In the genomic region with DNA sequence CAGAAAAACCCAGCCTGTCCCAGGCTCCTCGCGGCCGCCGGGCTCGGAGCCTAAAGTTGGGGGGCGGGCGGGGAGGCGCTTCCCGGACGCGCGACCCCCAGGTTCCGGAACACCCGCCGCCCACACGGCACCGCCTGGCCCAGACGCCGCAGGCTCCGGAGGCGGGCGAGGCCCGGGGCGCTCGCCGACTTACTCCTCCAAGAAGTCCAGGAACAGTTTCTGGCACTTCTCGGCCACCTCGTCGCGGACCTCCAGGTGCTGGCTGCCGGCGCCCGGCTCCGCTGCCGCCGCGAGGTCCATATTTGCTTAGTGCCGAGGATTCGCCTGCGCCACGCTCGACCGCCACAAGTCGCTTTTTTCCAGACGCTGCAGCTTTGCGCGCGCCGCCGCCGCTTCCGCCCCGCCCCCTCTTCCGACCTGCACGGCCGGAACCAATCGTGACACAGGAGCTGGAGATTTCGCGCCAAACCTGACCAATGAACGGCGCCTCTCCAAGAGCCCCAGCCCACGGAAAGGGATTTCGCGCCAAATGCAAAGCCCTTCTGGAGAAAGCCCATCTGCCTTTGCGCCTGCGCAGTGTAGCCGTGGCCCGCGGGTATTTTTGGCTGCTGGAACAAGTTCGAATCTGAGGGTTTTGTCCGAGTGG, we compare ENCODE assay signal across 8 cellular contexts. TPM values are rescaled to one million over a fixed set of nuclear protein-coding genes. Genes with fewer than 3 reads are reported as not detected.
A peak's percentile ranks its signal among the peaks of the same experiment; 100 is the strongest.
DNase-seq lines count a peak whose midpoint lies in the region; TF ChIP-seq lines count a peak whose summit lies in the region.

Gene MCM6 (minus strand): TSS at position 378 of the 646 bp plus-strand sequence. CDS start 78 bp downstream, at position 300.

- CTCF ChIA-PET in HEK293T (lab: Yijun Ruan, JAX), result interaction anchor here (0.6 kb wide), 1 partner anchor 9 kb away, joined by 3 read pairs; no protein-coding TSS in a partner anchor

- DNase-seq in GM03348 (ENCODE audit: low spot score) (peak; percentile 99), HEK293T (ENCODE audit: extremely low spot score) (peak; percentile 96), MV-4-11 (lab: John Stamatoyannopoulos, UW) (peak; percentile 99), SK-MEL-5 (ENCODE audit: low read depth, low spot score) (peak; percentile 99), germinal center (ENCODE audit: low spot score) (peak; percentile 98), non-pigmented ciliary epithelial cell (ENCODE audit: low read depth) (peak; percentile 96), superior temporal gyrus (ENCODE audit: extremely low spot score) (peak; percentile 96)
- DNase-seq in activated naive CD4-positive, alpha-beta T cell treated with Interleukin-2 at 50 U/mL for 16 hours, result peak; percentile 99

- in situ Hi-C loops in SK-MEL-5 (cut with HindIII; ENCODE audit: low pct_unique_long_range_greater_than_20kb, low sequenced_read_pairs), result no loop called here

- POLR2A ChIA-PET in HEK293T (lab: Yijun Ruan, JAX), result interaction anchor here (0.9 to 1.5 kb wide), 3 partner anchors 30 to 109 kb away, joined by 3 read pairs; partner anchors contain the start of gene DARS1

TF ChIP-seq in HEK293T, 16 proteins besides CTCF, POLR2A, EP300 and RAD21:
- TF ChIP-seq TARDBP (IDR thresholded peaks at IDR 0.05), result no peak
- TF ChIP-seq L3MBTL2 (conservative IDR thresholded peaks at IDR 0.05), result peak; percentile 76

RNA-seq across cellular contexts. Expression of gene MCM6, which starts in this region (rescaled TPM):
- 18.1 and 20.5 TPM in 2 replicates for total RNA-seq in SK-MEL-5 (2014; rRNA removed; shearing (Covaris generic))
- polyA plus RNA-seq in SK-MEL-5 (2015; cell fraction: cytosol; rRNA removed), result 38.9 and 42.8 TPM in 2 replicates
- polyA plus RNA-seq in SK-MEL-5 (2015; cell fraction: nucleus; rRNA removed), result 15.3 and 19.2 TPM in 2 replicates

Comparison
In these comparisons a context has a peak if more than half of its experiments do, and no peak if none do; other contexts are left out.
1. Peak in every context shown above with its lines: DNase-seq.